In the genomic region with DNA sequence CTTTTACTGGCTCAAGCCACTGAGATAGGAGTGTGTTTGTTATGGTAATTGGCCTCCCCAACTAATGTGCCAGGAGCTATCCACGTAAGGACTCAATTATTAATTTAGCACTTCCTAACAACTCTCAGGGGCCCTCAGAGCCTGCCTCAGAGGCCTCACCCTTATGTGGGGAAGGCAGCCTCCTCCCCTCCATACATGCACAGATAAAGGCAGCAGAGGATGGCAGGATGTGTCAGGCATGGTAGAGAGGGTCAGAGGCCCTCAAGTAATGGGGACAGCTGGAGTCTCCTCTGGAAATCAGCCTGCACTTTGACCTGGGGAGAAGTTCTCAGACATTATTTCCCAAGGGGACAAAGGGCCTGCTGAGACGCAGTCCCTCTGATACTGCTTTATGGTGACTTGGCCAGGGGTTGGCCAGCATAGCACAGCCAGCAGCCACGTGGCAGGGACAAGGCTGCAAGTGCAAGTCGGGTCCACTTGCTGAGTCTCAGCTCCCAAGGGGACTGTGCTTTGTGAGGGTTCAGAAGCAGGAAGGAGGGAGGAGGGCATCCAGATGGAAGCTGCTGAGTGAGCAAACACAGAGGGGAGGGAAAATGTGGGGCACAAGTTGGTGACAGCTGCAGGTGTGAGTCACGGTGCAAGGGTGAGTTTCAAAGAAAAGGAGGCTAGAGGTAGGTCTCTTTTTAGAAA, we compare ENCODE assay signal across 1 cellular context.
TF ChIP-seq lines count a peak whose summit lies in the region.

No MANE protein-coding gene starts in this region.

TF ChIP-seq in HepG2, 621 proteins besides CTCF, POLR2A, EP300 and RAD21 (continued from another document and continues in another):
- TF ChIP-seq HNF4G (IDR thresholded peaks at IDR 0.05; ENCODE audit: borderline replicate concordance, low read depth, low read length) (no peak), HNF4G (CRISPR knock-in tag; IDR thresholded peaks at IDR 0.05; ENCODE audit: borderline replicate concordance, low read depth) (0 out of 2 replicates have a peak, but pooled peaks have one; percentile 27), IKZF4 (CRISPR knock-in tag; IDR thresholded peaks at IDR 0.05; ENCODE audit: borderline replicate concordance, low read depth, not compliant biosample characterization) (no peak), RELA (CRISPR knock-in tag; IDR thresholded peaks at IDR 0.05) (no peak), USF2 (IDR thresholded peaks at IDR 0.05; ENCODE audit: low read depth, low read length) (no peak), USF2 (CRISPR knock-in tag; IDR thresholded peaks at IDR 0.05; ENCODE audit: borderline replicate concordance) (0 out of 2 replicates have a peak, but pooled peaks have one; percentile 27), ZNF263 (CRISPR knock-in tag; IDR thresholded peaks at IDR 0.05) (peak; percentile 63), MAFF (IDR thresholded peaks at IDR 0.05; ENCODE audit: low read depth, low read length) (peak; percentile 86), NRL (CRISPR knock-in tag; IDR thresholded peaks at IDR 0.05; ENCODE audit: borderline replicate concordance) (peak; percentile 75), KAT2B (IDR thresholded peaks at IDR 0.05; ENCODE audit: borderline replicate concordance, low read depth, low read length) (no peak), SP5 (CRISPR knock-in tag; IDR thresholded peaks at IDR 0.05; ENCODE audit: borderline replicate concordance, low read depth) (peak; percentile 57), GPBP1L1 (CRISPR knock-in tag; IDR thresholded peaks at IDR 0.05) (no peak), ZMAT3 (CRISPR knock-in tag; conservative IDR thresholded peaks at IDR 0.05) (0 out of 2 replicates have a peak, but pooled peaks have one; percentile 59), ZNF891 (CRISPR knock-in tag; IDR thresholded peaks at IDR 0.05) (peak; percentile 72; the same call in 1 of the 2 replicates), ZNF235 (CRISPR knock-in tag; IDR thresholded peaks at IDR 0.05; ENCODE audit: borderline replicate concordance) (no peak), ZNF607 (CRISPR knock-in tag; IDR thresholded peaks at IDR 0.05; ENCODE audit: borderline replicate concordance) (no peak), TGIF2 (CRISPR knock-in tag; IDR thresholded peaks at IDR 0.05) (peak; percentile 18; the same call in 1 of the 2 replicates), MAFK (conservative IDR thresholded peaks at IDR 0.05 in 1 of 2, IDR thresholded peaks at IDR 0.05 in 1 of 2; ENCODE audit: low read length in 2 of 2) (peak; percentile 78 to 84), SAP130 (CRISPR knock-in tag; IDR thresholded peaks at IDR 0.05; ENCODE audit: low read depth) (peak; percentile 70), YEATS4 (CRISPR knock-in tag; IDR thresholded peaks at IDR 0.05; ENCODE audit: borderline replicate concordance) (peak; percentile 62; the same call in 1 of the 2 replicates), XRCC5 (optimal IDR thresholded peaks at IDR 0.05; ENCODE audit: low read length) (no peak), HCFC1 (IDR thresholded peaks at IDR 0.05; ENCODE audit: low read depth, low read length) (no peak), ZNF280B (CRISPR knock-in tag; IDR thresholded peaks at IDR 0.05; ENCODE audit: borderline replicate concordance) (peak; percentile 74; the same call in 1 of the 2 replicates), ZNF879 (CRISPR knock-in tag; IDR thresholded peaks at IDR 0.05) (0 out of 2 replicates have a peak, but pooled peaks have one; percentile 40), SPEN (CRISPR knock-in tag; IDR thresholded peaks at IDR 0.05; ENCODE audit: low read depth) (0 out of 2 replicates have a peak, but pooled peaks have one; percentile 58), BCL6 (CRISPR knock-in tag; IDR thresholded peaks at IDR 0.05) (peak; percentile 29; the same call in 1 of the 2 replicates)
- TF ChIP-seq, protein P1, sequence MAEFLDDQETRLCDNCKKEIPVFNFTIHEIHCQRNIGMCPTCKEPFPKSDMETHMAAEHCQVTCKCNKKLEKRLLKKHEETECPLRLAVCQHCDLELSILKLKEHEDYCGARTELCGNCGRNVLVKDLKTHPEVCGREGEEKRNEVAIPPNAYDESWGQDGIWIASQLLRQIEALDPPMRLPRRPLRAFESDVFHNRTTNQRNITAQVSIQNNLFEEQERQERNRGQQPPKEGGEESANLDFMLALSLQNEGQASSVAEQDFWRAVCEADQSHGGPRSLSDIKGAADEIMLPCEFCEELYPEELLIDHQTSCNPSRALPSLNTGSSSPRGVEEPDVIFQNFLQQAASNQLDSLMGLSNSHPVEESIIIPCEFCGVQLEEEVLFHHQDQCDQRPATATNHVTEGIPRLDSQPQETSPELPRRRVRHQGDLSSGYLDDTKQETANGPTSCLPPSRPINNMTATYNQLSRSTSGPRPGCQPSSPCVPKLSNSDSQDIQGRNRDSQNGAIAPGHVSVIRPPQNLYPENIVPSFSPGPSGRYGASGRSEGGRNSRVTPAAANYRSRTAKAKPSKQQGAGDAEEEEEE (CRISPR knock-in tag; IDR thresholded peaks at IDR 0.05; ENCODE audit: borderline replicate concordance), result no peak; the same call in 1 of the 2 replicates
- TF ChIP-seq, protein P2, sequence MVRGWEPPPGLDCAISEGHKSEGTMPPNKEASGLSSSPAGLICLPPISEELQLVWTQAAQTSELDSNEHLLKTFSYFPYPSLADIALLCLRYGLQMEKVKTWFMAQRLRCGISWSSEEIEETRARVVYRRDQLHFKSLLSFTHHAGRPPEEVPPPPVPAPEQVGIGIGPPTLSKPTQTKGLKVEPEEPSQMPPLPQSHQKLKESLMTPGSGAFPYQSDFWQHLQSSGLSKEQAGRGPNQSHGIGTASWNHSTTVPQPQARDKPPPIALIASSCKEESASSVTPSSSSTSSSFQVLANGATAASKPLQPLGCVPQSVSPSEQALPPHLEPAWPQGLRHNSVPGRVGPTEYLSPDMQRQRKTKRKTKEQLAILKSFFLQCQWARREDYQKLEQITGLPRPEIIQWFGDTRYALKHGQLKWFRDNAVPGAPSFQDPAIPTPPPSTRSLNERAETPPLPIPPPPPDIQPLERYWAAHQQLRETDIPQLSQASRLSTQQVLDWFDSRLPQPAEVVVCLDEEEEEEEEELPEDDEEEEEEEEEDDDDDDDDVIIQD (CRISPR knock-in tag; IDR thresholded peaks at IDR 0.05; ENCODE audit: low read depth), result 0 out of 2 replicates have a peak, but pooled peaks have one; percentile 35
- TF ChIP-seq, protein P3, sequence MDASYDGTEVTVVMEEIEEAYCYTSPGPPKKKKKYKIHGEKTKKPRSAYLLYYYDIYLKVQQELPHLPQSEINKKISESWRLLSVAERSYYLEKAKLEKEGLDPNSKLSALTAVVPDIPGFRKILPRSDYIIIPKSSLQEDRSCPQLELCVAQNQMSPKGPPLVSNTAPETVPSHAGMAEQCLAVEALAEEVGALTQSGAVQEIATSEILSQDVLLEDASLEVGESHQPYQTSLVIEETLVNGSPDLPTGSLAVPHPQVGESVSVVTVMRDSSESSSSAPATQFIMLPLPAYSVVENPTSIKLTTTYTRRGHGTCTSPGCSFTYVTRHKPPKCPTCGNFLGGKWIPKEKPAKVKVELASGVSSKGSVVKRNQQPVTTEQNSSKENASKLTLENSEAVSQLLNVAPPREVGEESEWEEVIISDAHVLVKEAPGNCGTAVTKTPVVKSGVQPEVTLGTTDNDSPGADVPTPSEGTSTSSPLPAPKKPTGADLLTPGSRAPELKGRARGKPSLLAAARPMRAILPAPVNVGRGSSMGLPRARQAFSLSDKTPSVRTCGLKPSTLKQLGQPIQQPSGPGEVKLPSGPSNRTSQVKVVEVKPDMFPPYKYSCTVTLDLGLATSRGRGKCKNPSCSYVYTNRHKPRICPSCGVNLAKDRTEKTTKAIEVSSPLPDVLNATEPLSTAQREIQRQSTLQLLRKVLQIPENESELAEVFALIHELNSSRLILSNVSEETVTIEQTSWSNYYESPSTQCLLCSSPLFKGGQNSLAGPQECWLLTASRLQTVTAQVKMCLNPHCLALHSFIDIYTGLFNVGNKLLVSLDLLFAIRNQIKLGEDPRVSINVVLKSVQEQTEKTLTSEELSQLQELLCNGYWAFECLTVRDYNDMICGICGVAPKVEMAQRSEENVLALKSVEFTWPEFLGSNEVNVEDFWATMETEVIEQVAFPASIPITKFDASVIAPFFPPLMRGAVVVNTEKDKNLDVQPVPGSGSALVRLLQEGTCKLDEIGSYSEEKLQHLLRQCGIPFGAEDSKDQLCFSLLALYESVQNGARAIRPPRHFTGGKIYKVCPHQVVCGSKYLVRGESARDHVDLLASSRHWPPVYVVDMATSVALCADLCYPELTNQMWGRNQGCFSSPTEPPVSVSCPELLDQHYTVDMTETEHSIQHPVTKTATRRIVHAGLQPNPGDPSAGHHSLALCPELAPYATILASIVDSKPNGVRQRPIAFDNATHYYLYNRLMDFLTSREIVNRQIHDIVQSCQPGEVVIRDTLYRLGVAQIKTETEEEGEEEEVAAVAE (CRISPR knock-in tag; IDR thresholded peaks at IDR 0.05; ENCODE audit: borderline replicate concordance), result peak; percentile 49; the same call in 1 of the 2 replicates
- TF ChIP-seq, protein P4, sequence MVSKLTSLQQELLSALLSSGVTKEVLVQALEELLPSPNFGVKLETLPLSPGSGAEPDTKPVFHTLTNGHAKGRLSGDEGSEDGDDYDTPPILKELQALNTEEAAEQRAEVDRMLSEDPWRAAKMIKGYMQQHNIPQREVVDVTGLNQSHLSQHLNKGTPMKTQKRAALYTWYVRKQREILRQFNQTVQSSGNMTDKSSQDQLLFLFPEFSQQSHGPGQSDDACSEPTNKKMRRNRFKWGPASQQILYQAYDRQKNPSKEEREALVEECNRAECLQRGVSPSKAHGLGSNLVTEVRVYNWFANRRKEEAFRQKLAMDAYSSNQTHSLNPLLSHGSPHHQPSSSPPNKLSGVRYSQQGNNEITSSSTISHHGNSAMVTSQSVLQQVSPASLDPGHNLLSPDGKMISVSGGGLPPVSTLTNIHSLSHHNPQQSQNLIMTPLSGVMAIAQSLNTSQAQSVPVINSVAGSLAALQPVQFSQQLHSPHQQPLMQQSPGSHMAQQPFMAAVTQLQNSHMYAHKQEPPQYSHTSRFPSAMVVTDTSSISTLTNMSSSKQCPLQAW (CRISPR knock-in tag; IDR thresholded peaks at IDR 0.05), result no peak
- TF ChIP-seq, protein P5, sequence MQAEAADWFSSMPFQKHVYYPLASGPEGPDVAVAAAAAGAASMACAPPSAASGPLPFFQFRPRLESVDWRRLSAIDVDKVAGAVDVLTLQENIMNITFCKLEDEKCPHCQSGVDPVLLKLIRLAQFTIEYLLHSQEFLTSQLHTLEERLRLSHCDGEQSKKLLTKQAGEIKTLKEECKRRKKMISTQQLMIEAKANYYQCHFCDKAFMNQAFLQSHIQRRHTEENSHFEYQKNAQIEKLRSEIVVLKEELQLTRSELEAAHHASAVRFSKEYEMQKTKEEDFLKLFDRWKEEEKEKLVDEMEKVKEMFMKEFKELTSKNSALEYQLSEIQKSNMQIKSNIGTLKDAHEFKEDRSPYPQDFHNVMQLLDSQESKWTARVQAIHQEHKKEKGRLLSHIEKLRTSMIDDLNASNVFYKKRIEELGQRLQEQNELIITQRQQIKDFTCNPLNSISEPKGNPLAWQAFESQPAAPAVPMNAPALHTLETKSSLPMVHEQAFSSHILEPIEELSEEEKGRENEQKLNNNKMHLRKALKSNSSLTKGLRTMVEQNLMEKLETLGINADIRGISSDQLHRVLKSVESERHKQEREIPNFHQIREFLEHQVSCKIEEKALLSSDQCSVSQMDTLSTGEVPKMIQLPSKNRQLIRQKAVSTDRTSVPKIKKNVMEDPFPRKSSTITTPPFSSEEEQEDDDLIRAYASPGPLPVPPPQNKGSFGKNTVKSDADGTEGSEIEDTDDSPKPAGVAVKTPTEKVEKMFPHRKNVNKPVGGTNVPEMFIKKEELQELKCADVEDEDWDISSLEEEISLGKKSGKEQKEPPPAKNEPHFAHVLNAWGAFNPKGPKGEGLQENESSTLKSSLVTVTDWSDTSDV (CRISPR knock-in tag; IDR thresholded peaks at IDR 0.05), result 0 out of 2 replicates have a peak, but pooled peaks have one; percentile 64
- TF ChIP-seq, protein P6, sequence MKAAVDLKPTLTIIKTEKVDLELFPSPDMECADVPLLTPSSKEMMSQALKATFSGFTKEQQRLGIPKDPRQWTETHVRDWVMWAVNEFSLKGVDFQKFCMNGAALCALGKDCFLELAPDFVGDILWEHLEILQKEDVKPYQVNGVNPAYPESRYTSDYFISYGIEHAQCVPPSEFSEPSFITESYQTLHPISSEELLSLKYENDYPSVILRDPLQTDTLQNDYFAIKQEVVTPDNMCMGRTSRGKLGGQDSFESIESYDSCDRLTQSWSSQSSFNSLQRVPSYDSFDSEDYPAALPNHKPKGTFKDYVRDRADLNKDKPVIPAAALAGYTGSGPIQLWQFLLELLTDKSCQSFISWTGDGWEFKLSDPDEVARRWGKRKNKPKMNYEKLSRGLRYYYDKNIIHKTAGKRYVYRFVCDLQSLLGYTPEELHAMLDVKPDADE (CRISPR knock-in tag; IDR thresholded peaks at IDR 0.05), result no peak
- TF ChIP-seq, protein P7, sequence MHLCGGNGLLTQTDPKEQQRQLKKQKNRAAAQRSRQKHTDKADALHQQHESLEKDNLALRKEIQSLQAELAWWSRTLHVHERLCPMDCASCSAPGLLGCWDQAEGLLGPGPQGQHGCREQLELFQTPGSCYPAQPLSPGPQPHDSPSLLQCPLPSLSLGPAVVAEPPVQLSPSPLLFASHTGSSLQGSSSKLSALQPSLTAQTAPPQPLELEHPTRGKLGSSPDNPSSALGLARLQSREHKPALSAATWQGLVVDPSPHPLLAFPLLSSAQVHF (CRISPR knock-in tag; IDR thresholded peaks at IDR 0.05), result no peak
